Comparison of ENCODE assay signal across 20 cellular contexts in genomic region chr14:94702629-94703028, GRCh38.
DNase-seq lines count a peak whose midpoint lies in the region; ATAC-seq and TF ChIP-seq lines count a peak whose summit lies in the region.
"Had no signal": no experiment of that assay in that cellular context is flagged by ENCODE, and none has a peak within 500 bp of the region (broad histone marks: within the 10 kb centered on the region; RNA-seq: fewer than 3 reads in every experiment).

No MANE protein-coding gene starts in this region.

- peaks cover 3% of the 10 kb centered on the region for H3K4me1 ChIP-seq in endodermal cell (ENCODE audit: control insufficient read depth, insufficient read depth, low read length)
- no peaks in the 10 kb centered on the region for H3K4me1 ChIP-seq in mesendoderm (ENCODE audit: control insufficient read depth, low read depth, low read length)
- H3K4me1 ChIP-seq in effector memory CD4-positive, alpha-beta T cell (ENCODE audit: control insufficient read depth, insufficient read depth, low read length, poor library complexity, severe bottlenecking), result no peaks in the 10 kb centered on the region
- H3K4me1 ChIP-seq: HAP-1 had no signal

- peaks cover 50% of the 10 kb centered on the region for H3K4me1 Mint-ChIP-seq in endodermal cell
- H3K4me1 Mint-ChIP-seq: CD4-positive, CD25-positive, alpha-beta regulatory T cell had no signal

- no peaks in the 10 kb centered on the region for H3K79me2 ChIP-seq in mesendoderm (ENCODE audit: control insufficient read depth, insufficient read depth, low read length)

- no peak overlapping the region for H4K5ac ChIP-seq in mesendoderm (ENCODE audit: low read length)

- H3K9me3 Mint-ChIP-seq in endodermal cell, result no peaks in the 10 kb centered on the region

- no peak overlapping the region for H2BK120ac ChIP-seq in mesendoderm (ENCODE audit: low read depth, low read length)

- H3K36me3 ChIP-seq in endodermal cell (ENCODE audit: control insufficient read depth, insufficient read depth, low read length) (no peaks in the 10 kb centered on the region), mesendoderm (ENCODE audit: control insufficient read depth, insufficient read depth, low read length) (no peaks in the 10 kb centered on the region)
- H3K36me3 ChIP-seq in effector memory CD4-positive, alpha-beta T cell (ENCODE audit: control insufficient read depth, insufficient read depth, low read length), result no peaks in the 10 kb centered on the region
- H3K36me3 ChIP-seq: HAP-1 had no signal

- DNase-seq in ELR (ENCODE audit: low read depth) (peak; percentile 46), RKO (ENCODE audit: low spot score) (peak; percentile 9), endodermal cell (peak; percentile 33), mesendoderm (peak; percentile 13), caudate nucleus (lab: John Stamatoyannopoulos, UW) (no peak)
- no peak for DNase-seq in effector memory CD4-positive, alpha-beta T cell
- DNase-seq in activated effector memory CD4-positive, alpha-beta T cell treated with Interleukin-2 at 50 U/mL for 16 hours, result no peak
- DNase-seq: CD4-positive, CD25-positive, alpha-beta regulatory T cell; DMS 273 treated with DMSO at 0.1 percent for 48 hours; DND-41; GM23248; IMR-90; NCI-H1417 treated with DMSO at 0.1 percent for 48 hours; NCI-H187; NCI-H446 treated with DMSO at 0.1 percent for 48 hours; NCI-H526 treated with DMSO at 0.1 percent for 48 hours; SHP77 treated with DMSO at 0.1 percent for 48 hours had no signal

- H3K9ac ChIP-seq in endodermal cell (ENCODE audit: extremely low read depth, low read length, poor library complexity, severe bottlenecking) (no peak overlapping the region), mesendoderm (ENCODE audit: low read length) (no peak overlapping the region)
- H3K9ac ChIP-seq: GM23248 had no signal

- no peak overlapping the region for H2AK5ac ChIP-seq in mesendoderm (ENCODE audit: low read length)

- H3K27ac ChIP-seq in endodermal cell (ENCODE audit: low read depth, low read length) (no peak overlapping the region), mesendoderm (ENCODE audit: low read depth, low read length) (no peak overlapping the region), caudate nucleus (ENCODE audit: low read depth, low read length) (no peak overlapping the region)
- H3K27ac ChIP-seq in effector memory CD4-positive, alpha-beta T cell (ENCODE audit: insufficient read depth, low read length, poor library complexity, severe bottlenecking), result no peak overlapping the region
- H3K27ac ChIP-seq: GM23248 had no signal

- no peak overlapping the region for H3K56ac ChIP-seq in mesendoderm (ENCODE audit: low read length)

- H4K8ac ChIP-seq in mesendoderm (ENCODE audit: low read depth, low read length), result no peak overlapping the region

- H3K4me3 Mint-ChIP-seq in endodermal cell, result no peak overlapping the region
- H3K4me3 Mint-ChIP-seq: CD4-positive, CD25-positive, alpha-beta regulatory T cell had no signal

- H3K23ac ChIP-seq in mesendoderm (ENCODE audit: low read length), result no peak overlapping the region

- H3K79me1 ChIP-seq in mesendoderm (ENCODE audit: low read length), result no peaks in the 10 kb centered on the region

- H3K27me3 Mint-ChIP-seq in endodermal cell (ENCODE audit: insufficient read depth), result no peaks in the 10 kb centered on the region
- H3K27me3 Mint-ChIP-seq: CD4-positive, CD25-positive, alpha-beta regulatory T cell had no signal

- no peak for TF ChIP-seq CTCF in endodermal cell (conservative IDR thresholded peaks at IDR 0.05)

- H3K27me3 ChIP-seq in endodermal cell (ENCODE audit: control insufficient read depth, insufficient read depth, low read length, poor library complexity, severe bottlenecking) (no peaks in the 10 kb centered on the region), mesendoderm (ENCODE audit: insufficient read depth, low read length, poor library complexity) (no peaks in the 10 kb centered on the region)
- no peaks in the 10 kb centered on the region for H3K27me3 ChIP-seq in effector memory CD4-positive, alpha-beta T cell (replicated peaks; ENCODE audit: control insufficient read depth, insufficient read depth, low read length, poor library complexity, severe bottlenecking)

- no peak overlapping the region for H3K18ac ChIP-seq in mesendoderm (ENCODE audit: low read length)

- WGBS in endodermal cell (ENCODE audit: insufficient coverage in 1 of 2, insufficient read length in 1 of 2), 2 experiments, result 100% methylated on average over 1 to 2 of the region's 2 CpGs
- no CpG with 5 or more reads among the region's 2 CpGs for WGBS in mesendoderm (ENCODE audit: extremely low coverage, insufficient coverage, low lambda C conversion rate)

- H3K9me3 ChIP-seq in endodermal cell (ENCODE audit: control insufficient read depth, low read length), result no peaks in the 10 kb centered on the region
- H3K9me3 ChIP-seq in effector memory CD4-positive, alpha-beta T cell (ENCODE audit: control insufficient read depth, low read length), result no peaks in the 10 kb centered on the region
- H3K9me3 ChIP-seq: HAP-1 had no signal

- no peak overlapping the region for H3K4ac ChIP-seq in mesendoderm (ENCODE audit: low read depth, low read length)

- no peak overlapping the region for H3K4me3 ChIP-seq in endodermal cell (ENCODE audit: low read length)
- H3K4me3 ChIP-seq in mesendoderm (ENCODE audit: low read length), result no peak overlapping the region
- no peak overlapping the region for H3K4me3 ChIP-seq in effector memory CD4-positive, alpha-beta T cell (ENCODE audit: insufficient read depth, low read depth, low read length, poor library complexity, severe bottlenecking)
- H3K4me3 ChIP-seq: GM23248, HAP-1 had no signal

- ATAC-seq in HG03342 (IDR thresholded peaks at IDR 0.05; ENCODE audit: unreplicated experiment), result no peak
- ATAC-seq: SK-N-SH treated with all-trans-retinoic acid at 6 μM for 48 hours had no signal

- no peaks in the 10 kb centered on the region for H3K36me3 Mint-ChIP-seq in endodermal cell (ENCODE audit: low read depth)
- H3K36me3 Mint-ChIP-seq: CD4-positive, CD25-positive, alpha-beta regulatory T cell had no signal

- H3K4me2 ChIP-seq in mesendoderm (ENCODE audit: low read length), result no peak overlapping the region

- H2BK5ac ChIP-seq in mesendoderm (ENCODE audit: low read length), result no peak overlapping the region

- H3K27ac Mint-ChIP-seq in endodermal cell, result peak overlapping the region; percentile 12
- H3K27ac Mint-ChIP-seq: CD4-positive, CD25-positive, alpha-beta regulatory T cell had no signal

- no peak overlapping the region for H2BK15ac ChIP-seq in mesendoderm (replicated peaks; ENCODE audit: low read depth)

Comparison
In these comparisons a context has a peak if more than half of its experiments do, and no peak if none do; other contexts are left out.
1. DNase-seq: peak in ELR (single experiment), RKO (single experiment), endodermal cell (single experiment) and mesendoderm (single experiment); none in caudate nucleus (0 of 61), effector memory CD4-positive, alpha-beta T cell (0 of 3) and activated effector memory CD4-positive, alpha-beta T cell treated with Interleukin-2 at 50 U/mL for 16 hours (single experiment).